ENCODE assay signal across 1 cellular context in the genomic region with DNA sequence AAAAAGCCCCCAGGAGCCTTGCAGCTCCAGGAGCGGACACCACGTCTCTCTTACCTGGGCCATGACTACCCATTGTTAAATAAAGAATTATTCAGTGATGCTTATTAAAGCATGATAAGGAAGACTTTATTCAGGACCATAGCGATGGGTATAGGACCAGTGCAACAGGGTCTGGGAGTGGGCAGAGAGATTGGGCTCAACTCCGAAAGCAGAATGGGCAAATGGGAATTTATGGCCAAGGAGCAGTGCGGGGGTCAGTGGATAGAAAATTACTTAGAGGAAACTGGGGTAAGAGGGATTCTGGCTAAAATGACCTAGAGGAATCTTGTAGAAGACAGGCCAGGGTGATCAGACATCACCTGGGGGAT.
TF ChIP-seq lines count a peak whose summit lies in the region.

No MANE protein-coding gene starts in this region.

TF ChIP-seq in GM23338, 12 proteins besides CTCF, POLR2A, EP300 and RAD21 (continued from another document):
- TF ChIP-seq ETS1 (IDR thresholded peaks at IDR 0.05) = no peak
- no peak for TF ChIP-seq JUNB (IDR thresholded peaks at IDR 0.05; ENCODE audit: unreplicated experiment)
- TF ChIP-seq ZNF331 (CRISPR knock-in tag; IDR thresholded peaks at IDR 0.05; ENCODE audit: low read depth) = no peak
- no peak for TF ChIP-seq STAT1 (IDR thresholded peaks at IDR 0.05; ENCODE audit: unreplicated experiment)
- no peak for TF ChIP-seq EZH2phosphoT487 (IDR thresholded peaks at IDR 0.05; ENCODE audit: unreplicated experiment)
- no peak for TF ChIP-seq EZH2 (IDR thresholded peaks at IDR 0.05; ENCODE audit: low read depth, unreplicated experiment)
- TF ChIP-seq POLR2AphosphoS5 (IDR thresholded peaks at IDR 0.05; ENCODE audit: low read depth) = no peak
- TF ChIP-seq REST (IDR thresholded peaks at IDR 0.05; ENCODE audit: unreplicated experiment) = no peak
